22 cellular contexts compared by ENCODE assay signal in the genomic region with DNA sequence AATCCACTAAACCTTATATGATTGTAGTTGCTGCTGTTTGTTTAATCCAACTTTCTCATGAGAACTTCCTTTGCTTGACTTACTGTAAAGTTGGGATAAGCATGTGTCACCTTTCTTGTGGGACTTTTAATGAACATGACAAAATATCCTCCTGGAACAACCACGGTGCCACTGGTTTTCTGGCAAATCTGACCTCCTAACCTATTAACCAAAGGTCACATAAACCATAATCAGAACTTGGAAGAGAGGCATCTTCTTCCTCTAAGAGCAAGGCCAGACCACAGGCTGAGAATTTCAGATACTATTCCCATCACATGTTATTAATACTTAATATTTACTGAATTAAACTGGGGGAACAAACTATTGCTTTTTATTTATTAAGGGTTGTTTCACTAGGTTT. TPM values are rescaled to one million over a fixed set of nuclear protein-coding genes. Genes with fewer than 3 reads are reported as not detected.
A peak's percentile ranks its signal among the peaks of the same experiment; 100 is the strongest.
DNase-seq lines count a peak whose midpoint lies in the region; ATAC-seq, FAIRE-seq and TF ChIP-seq lines count a peak whose summit lies in the region.
"Had no signal": no experiment of that assay in that cellular context is flagged by ENCODE, and none has a peak within 500 bp of the region (broad histone marks: within the 10 kb centered on the region; RNA-seq: fewer than 3 reads in every experiment).

No MANE protein-coding gene starts in this region.

- H2AFZ ChIP-seq in PC-9: no peak overlapping the region

- TF ChIP-seq POLR2A in A549 (IDR thresholded peaks at IDR 0.05; ENCODE audit: low read length) (no peak), gastroesophageal sphincter (IDR thresholded peaks at IDR 0.05) (no peak), Peyer's patch (IDR thresholded peaks at IDR 0.05) (no peak)

- no peaks in the 10 kb centered on the region for H3K79me2 ChIP-seq in PC-9 (ENCODE audit: low read depth)

- FAIRE-seq in A549 (lab: Jason Lieb, UNC): no peak
- no peak for FAIRE-seq in frontal cortex (lab: Jason Lieb, UNC)
- FAIRE-seq: GM19239, H54 had no signal

- no peak for TF ChIP-seq RAD21 in A549 (conservative IDR thresholded peaks at IDR 0.05 in 1 of 2, IDR thresholded peaks at IDR 0.05 in 1 of 2)

- H3K4me1 ChIP-seq in A549: peaks cover 61% of the 10 kb centered on the region
- H3K4me1 ChIP-seq in PC-9 (replicated peaks; ENCODE audit: insufficient read depth): peaks cover 21% of the 10 kb centered on the region
- H3K4me1 ChIP-seq in gastroesophageal sphincter: peaks cover 2 to 81% (median 17%) of the 10 kb centered on the region in 3 donors
- peaks cover 30 to 39% (median 36%) of the 10 kb centered on the region in 3 donors for H3K4me1 ChIP-seq in skeletal muscle tissue (ENCODE audit: control insufficient read depth in 3 of 3, insufficient read depth in 3 of 3, low read length in 3 of 3)
- H3K4me1 ChIP-seq in Peyer's patch: peaks cover 0 to 42% (median 0%) of the 10 kb centered on the region in 4 donors

- 80% methylated on average over 1 of the region's 1 CpG for WGBS in A549 (ENCODE audit: missing lambda C conversion rate)
- WGBS in gastroesophageal sphincter (ENCODE audit: low coverage in 1 of 2), 2 donors: 25 to 26% methylated on average over 1 of the region's 1 CpG

- H3K36me3 ChIP-seq in PC-9 (ENCODE audit: low read depth) (no peaks in the 10 kb centered on the region), gastroesophageal sphincter (peaks cover 3 to 21% of the 10 kb centered on the region in 2 donors), skeletal muscle tissue (ENCODE audit: control insufficient read depth in 3 of 3, insufficient read depth in 3 of 3, low read length in 3 of 3) (peaks cover under 1 to 13% (median 12%) of the 10 kb centered on the region in 3 donors), Peyer's patch (peaks cover 0 to 10% (median 0%) of the 10 kb centered on the region in 3 donors)

- H3K9ac ChIP-seq in skeletal muscle tissue (ENCODE audit: low read depth in 1 of 3, low read length in 3 of 3): peak overlapping the region in 1 of 3 donors; percentile 28

- H3F3A ChIP-seq in PC-9 (ENCODE audit: insufficient read depth, low read depth): peaks cover 13% of the 10 kb centered on the region; the same call in 1 of the 2 replicates

- POLR2A ChIA-PET in A549 (lab: Yijun Ruan, JAX): no interaction called here
- POLR2A ChIA-PET in PC-9 (lab: Charles Lee; ENCODE audit: unreplicated experiment): no interaction called here

- no peaks in the 10 kb centered on the region for H3K9me2 ChIP-seq in PC-9 (ENCODE audit: insufficient read depth)

- DNase-seq in A549 (ENCODE audit: low read depth in 1 of 2, low spot score in 1 of 2): no peak
- DNase-seq in PC-9: no peak
- DNase-seq in 8988T: no peak
- no peak for DNase-seq in Peyer's patch
- DNase-seq in frontal cortex (ENCODE audit: low spot score in 2 of 2): no peak
- DNase-seq: activated CD4-positive, alpha-beta T cell treated with anti-CD3 and anti-CD28 coated beads for 48 hours; activated CD8-positive, alpha-beta memory T cell treated with anti-CD3 and anti-CD28 coated beads, Interleukin-2, amount 50 U/mL, for 4 hours; activated gamma-delta T cell treated with Interleukin-2 at 50 U/mL for 16 hours; Karpas-422; left colon; NCI-H1105 treated with DMSO at 0.1 percent for 48 hours; NCI-H748 treated with DMSO at 0.1 percent for 48 hours; posterior cingulate gyrus; stimulated activated CD4-positive, alpha-beta T cell treated with anti-CD3 and anti-CD28 coated beads, Interleukin-12 subunit alpha, Interleukin-12 subunit beta, amount 100 ng/mL, for 4 hours; stimulated activated naive CD4-positive, alpha-beta T cell treated with Interleukin-2 at 50 U/mL for 16 hours had no signal

- no peaks in the 10 kb centered on the region for H3K9me3 ChIP-seq in A549
- H3K9me3 ChIP-seq in PC-9 (ENCODE audit: insufficient read depth, low read depth): no peaks in the 10 kb centered on the region
- H3K9me3 ChIP-seq in gastroesophageal sphincter: no peaks in the 10 kb centered on the region
- no peaks in the 10 kb centered on the region for H3K9me3 ChIP-seq in skeletal muscle tissue (ENCODE audit: control insufficient read depth in 3 of 3, low read length in 3 of 3)
- no peaks in the 10 kb centered on the region for H3K9me3 ChIP-seq in Peyer's patch

- H3K4me3 ChIP-seq in A549 (no peak overlapping the region), PC-9 (no peak overlapping the region), gastroesophageal sphincter (peak overlapping the region; percentile 66 to 89), skeletal muscle tissue (ENCODE audit: low read length in 3 of 3) (peak overlapping the region; percentile 41 to 93 (median 90)), Peyer's patch (peak overlapping the region in 2 of 4 donors; percentile 71)

- ATAC-seq in A549 (no peak), gastroesophageal sphincter (no peak), GM18867 (IDR thresholded peaks at IDR 0.05; ENCODE audit: unreplicated experiment) (no peak)
- ATAC-seq: left colon, Panc1, SK-N-SH treated with all-trans-retinoic acid at 6 μM for 48 hours had no signal

- intact Hi-C loops in PC-9 (cut with micrococcal nuclease; ENCODE audit: unreplicated experiment): loop anchor here (10.0 kb wide), 1 partner anchor 93 kb away; no protein-coding TSS in a partner anchor

- CTCF ChIA-PET in A549 (lab: Yijun Ruan, JAX) (interaction anchor here (1.2 kb wide), 1 partner anchor 9 kb away, joined by 3 read pairs; no protein-coding TSS in a partner anchor), PC-9 (lab: Charles Lee) (no interaction called here)

- TF ChIP-seq CTCF in A549 (IDR thresholded peaks at IDR 0.05) (no peak), PC-9 (conservative IDR thresholded peaks at IDR 0.05) (no peak), gastroesophageal sphincter (IDR thresholded peaks at IDR 0.05) (no peak), Peyer's patch (IDR thresholded peaks at IDR 0.05) (no peak)

- H3K27me3 ChIP-seq in PC-9 (ENCODE audit: insufficient read depth, low read depth) (no peaks in the 10 kb centered on the region), gastroesophageal sphincter (no peaks in the 10 kb centered on the region), skeletal muscle tissue (ENCODE audit: control insufficient read depth in 3 of 3, insufficient read depth in 3 of 3, low read length in 3 of 3) (no peaks in the 10 kb centered on the region), Peyer's patch (no peaks in the 10 kb centered on the region)

- no TSS peak for BruUV-seq in PC-9 (replicated peaks; lab: Mats Ljungman, UMichigan)

- no peaks in the 10 kb centered on the region for H4K20me1 ChIP-seq in PC-9 (ENCODE audit: insufficient read depth)

- H3K27ac ChIP-seq in A549 (no peak overlapping the region), PC-9 (no peak overlapping the region), gastroesophageal sphincter (peak overlapping the region in 1 of 4 donors; percentile 14), skeletal muscle tissue (ENCODE audit: low read depth, low read length) (peak overlapping the region; percentile 84), Peyer's patch (no peak overlapping the region)

- no peak for TF ChIP-seq EP300 in A549 (IDR thresholded peaks at IDR 0.05)
- TF ChIP-seq EP300 in gastroesophageal sphincter (IDR thresholded peaks at IDR 0.05): no peak

- H3K4me2 ChIP-seq in A549: peak overlapping the region; percentile 94; the same call in 2 of the 3 replicates
- H3K4me2 ChIP-seq in PC-9: peak overlapping the region; percentile 86; the same call in 1 of the 2 replicates

TF ChIP-seq in A549, 52 proteins besides CTCF, POLR2A, EP300 and RAD21:
- TF ChIP-seq ESRRA (IDR thresholded peaks at IDR 0.05; ENCODE audit: borderline replicate concordance, low read length) (no peak), CHD4 (IDR thresholded peaks at IDR 0.05; ENCODE audit: borderline replicate concordance) (no peak), RNF2 (IDR thresholded peaks at IDR 0.05; ENCODE audit: borderline replicate concordance, low read depth) (no peak), ZFP36 (IDR thresholded peaks at IDR 0.05; ENCODE audit: borderline replicate concordance, partially characterized antibody) (no peak), MAFK (IDR thresholded peaks at IDR 0.05; ENCODE audit: partially characterized antibody) (no peak), HDAC2 (IDR thresholded peaks at IDR 0.05) (no peak), CBX8 (IDR thresholded peaks at IDR 0.05) (no peak)
- TF ChIP-seq, protein P1, sequence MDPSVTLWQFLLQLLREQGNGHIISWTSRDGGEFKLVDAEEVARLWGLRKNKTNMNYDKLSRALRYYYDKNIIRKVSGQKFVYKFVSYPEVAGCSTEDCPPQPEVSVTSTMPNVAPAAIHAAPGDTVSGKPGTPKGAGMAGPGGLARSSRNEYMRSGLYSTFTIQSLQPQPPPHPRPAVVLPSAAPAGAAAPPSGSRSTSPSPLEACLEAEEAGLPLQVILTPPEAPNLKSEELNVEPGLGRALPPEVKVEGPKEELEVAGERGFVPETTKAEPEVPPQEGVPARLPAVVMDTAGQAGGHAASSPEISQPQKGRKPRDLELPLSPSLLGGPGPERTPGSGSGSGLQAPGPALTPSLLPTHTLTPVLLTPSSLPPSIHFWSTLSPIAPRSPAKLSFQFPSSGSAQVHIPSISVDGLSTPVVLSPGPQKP (IDR thresholded peaks at IDR 0.05; ENCODE audit: low read depth, low read length): no peak
- TF ChIP-seq, protein P2, sequence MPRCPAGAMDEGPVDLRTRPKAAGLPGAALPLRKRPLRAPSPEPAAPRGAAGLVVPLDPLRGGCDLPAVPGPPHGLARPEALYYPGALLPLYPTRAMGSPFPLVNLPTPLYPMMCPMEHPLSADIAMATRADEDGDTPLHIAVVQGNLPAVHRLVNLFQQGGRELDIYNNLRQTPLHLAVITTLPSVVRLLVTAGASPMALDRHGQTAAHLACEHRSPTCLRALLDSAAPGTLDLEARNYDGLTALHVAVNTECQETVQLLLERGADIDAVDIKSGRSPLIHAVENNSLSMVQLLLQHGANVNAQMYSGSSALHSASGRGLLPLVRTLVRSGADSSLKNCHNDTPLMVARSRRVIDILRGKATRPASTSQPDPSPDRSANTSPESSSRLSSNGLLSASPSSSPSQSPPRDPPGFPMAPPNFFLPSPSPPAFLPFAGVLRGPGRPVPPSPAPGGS (IDR thresholded peaks at IDR 0.05): no peak
- TF ChIP-seq, protein P3, sequence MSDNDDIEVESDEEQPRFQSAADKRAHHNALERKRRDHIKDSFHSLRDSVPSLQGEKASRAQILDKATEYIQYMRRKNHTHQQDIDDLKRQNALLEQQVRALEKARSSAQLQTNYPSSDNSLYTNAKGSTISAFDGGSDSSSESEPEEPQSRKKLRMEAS (IDR thresholded peaks at IDR 0.05): no peak
TF ChIP-seq in A549: peak in this region for 0.

RNA-seq across cellular contexts. Expression of a gene that starts 2.3 kb away (rescaled TPM):
- 12.3 and 25.0 TPM in 2 replicates for polyA plus RNA-seq in A549 (2011; rRNA removed)
- 2.7 and 3.7 TPM in 2 replicates for polyA plus RNA-seq in A549 (2012; cell fraction: cytosol; rRNA removed)
- polyA plus RNA-seq in A549 (2012; cell fraction: nucleus; rRNA removed): 0.97 and 1.7 TPM in 2 replicates
- polyA plus RNA-seq in A549 (2017; fragmentation: RNase III; extraction: RNeasy Plus Mini Kit Qiagen cat#74134 plus additional on column Dnase treatment): 6.8 to 9.2 TPM (median 8.2 TPM) in 3 replicates
- 17.9 and 22.3 TPM in 2 replicates for polyA minus RNA-seq in A549 (2011; rRNA and poly(A)+ RNA removed)
- 8.0 and 8.2 TPM in 2 replicates for total RNA-seq in PC-9 (2021)
- 10 to 100 TPM; 32.1 to 96.3 (median 57.2) TPM for total RNA-seq in gastroesophageal sphincter
- 97.6 TPM for total RNA-seq in skeletal muscle tissue
- 100 to 1,000 TPM in 3 of 4 donors, 10 to 100 TPM in 1; 69.8 to 208 (median 149) TPM for total RNA-seq in Peyer's patch
- 45.2 TPM for total RNA-seq in frontal cortex

Comparison
In these comparisons a context has a peak if more than half of its experiments do, and no peak if none do; other contexts are left out.
1. H3K4me3 ChIP-seq: peak in gastroesophageal sphincter (2 of 2) and skeletal muscle tissue (3 of 3); none in A549 (single experiment) and PC-9 (single experiment).